ENCODE assay signal across 1 cellular context in the genomic region with DNA sequence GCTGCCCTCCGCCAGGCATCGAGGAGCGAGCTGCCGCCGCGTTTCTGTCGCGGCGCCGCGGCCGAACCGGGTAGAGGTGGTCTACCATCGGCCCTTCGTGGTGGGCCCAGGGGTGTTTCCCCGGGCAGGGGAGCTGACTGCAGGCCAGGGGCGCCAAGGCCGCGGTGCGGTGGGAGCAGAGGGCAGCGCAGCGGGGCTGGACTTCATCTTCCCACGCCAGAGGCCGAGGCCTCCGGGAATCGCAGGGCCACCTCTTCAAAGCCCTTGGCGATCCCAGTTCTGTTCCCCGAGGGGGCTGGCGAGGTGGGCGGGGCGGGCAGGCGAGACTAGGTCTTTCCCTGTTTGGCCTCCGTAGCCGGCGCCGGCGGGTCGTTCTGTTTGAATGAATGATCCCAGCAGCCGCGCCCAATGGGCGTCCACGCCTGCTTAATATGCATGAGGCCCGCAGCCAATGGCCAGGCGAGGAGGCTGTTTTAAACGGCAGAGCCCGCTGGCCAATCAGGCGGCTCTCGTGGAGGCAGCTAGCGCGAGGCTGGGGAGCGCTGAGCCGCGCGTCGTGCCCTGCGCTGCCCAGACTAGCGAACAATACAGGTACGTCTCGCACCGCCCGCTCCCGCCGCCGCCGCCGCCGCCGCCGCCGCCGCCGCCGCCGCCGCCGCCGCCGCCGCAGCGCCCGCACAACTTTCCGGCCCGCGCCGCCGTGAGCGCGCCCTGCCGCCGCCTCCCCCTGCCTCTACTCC.
TF ChIP-seq lines count a peak whose summit lies in the region.

A gene (plus strand): TSS at position 550 of the 740 bp plus-strand sequence. CDS start 2,265 bp downstream, outside the sequence.

TF ChIP-seq in A549, 52 proteins besides CTCF, POLR2A, EP300 and RAD21 (continued from another document):
- no peak for TF ChIP-seq BHLHE40 (IDR thresholded peaks at IDR 0.05; ENCODE audit: low read depth, low read length)
